Comparison of ENCODE assay signal across 8 cellular contexts in genomic region chr16:46973457-46974324, GRCh38. TPM values are rescaled to one million over a fixed set of nuclear protein-coding genes. Genes with fewer than 3 reads are reported as not detected.
DNase-seq lines count a peak whose midpoint lies in the region; ATAC-seq and TF ChIP-seq lines count a peak whose summit lies in the region.

TSS of gene DNAJA2 (minus strand) at chr16:46973674. CDS start at chr16:46973572, 102 bp downstream.

- peak within 1 kb of the TSS; percentile 97 to 99 (median 98) for H3K27ac Mint-ChIP-seq in naive B cell
- peak within 1 kb of the TSS; percentile 97 for H3K27ac Mint-ChIP-seq in stimulated activated effector memory CD8-positive, alpha-beta T cell treated with anti-CD3 and anti-CD28 coated beads, Interleukin-12 subunit alpha, Interleukin-12 subunit beta, amount 100 ng/mL, for 72 hours

- peaks cover 0 to 4% of the 10 kb centered on the region in 2 donors for H3K36me3 Mint-ChIP-seq in naive B cell
- peaks cover 43% of the 10 kb centered on the region for H3K36me3 Mint-ChIP-seq in stimulated activated effector memory CD8-positive, alpha-beta T cell treated with anti-CD3 and anti-CD28 coated beads, Interleukin-12 subunit alpha, Interleukin-12 subunit beta, amount 100 ng/mL, for 72 hours

- TF ChIP-seq POLR2A in Peyer's patch (IDR thresholded peaks at IDR 0.05) = peak; percentile 79 to 86

- H3K4me3 ChIP-seq in Peyer's patch = peak within 1 kb of the TSS; percentile 79 to 98 (median 90)

- no peaks in the 10 kb centered on the region for H3K27me3 Mint-ChIP-seq in naive B cell

- peaks cover 36 to 49% (median 41%) of the 10 kb centered on the region in 3 donors for H3K4me1 Mint-ChIP-seq in naive B cell
- peaks cover 53% of the 10 kb centered on the region for H3K4me1 Mint-ChIP-seq in stimulated activated effector memory CD8-positive, alpha-beta T cell treated with anti-CD3 and anti-CD28 coated beads, Interleukin-12 subunit alpha, Interleukin-12 subunit beta, amount 100 ng/mL, for 72 hours

- peak; percentile 53 for DNase-seq in DMS79 treated with DMSO at 0.1 percent for 48 hours (lab: John Stamatoyannopoulos, UW)
- peak; percentile 81 for DNase-seq in KG1 (lab: John Stamatoyannopoulos, UW)
- DNase-seq in Peyer's patch = peak; percentile 93 to 97 (median 96)
- DNase-seq in activated T-helper 1 cell treated with Interleukin-2 at 50 U/mL for 16 hours (ENCODE audit: low read depth) = peak; percentile 89
- DNase-seq in fibroblast of gingiva (ENCODE audit: low read depth) = peak; percentile 84
- DNase-seq in naive B cell = peak; percentile 91
- peak; percentile 88 to 96 for DNase-seq in stimulated activated effector memory CD8-positive, alpha-beta T cell treated with anti-CD3 and anti-CD28 coated beads, Interleukin-12 subunit alpha, Interleukin-12 subunit beta, amount 100 ng/mL, for 72 hours (ENCODE audit: low spot score in 2 of 2)

- TF ChIP-seq CTCF in Peyer's patch (IDR thresholded peaks at IDR 0.05) = no peak

- ATAC-seq in GM21723 (IDR thresholded peaks at IDR 0.05; ENCODE audit: unreplicated experiment) (peak; percentile 85), naive B cell (ENCODE audit: low read depth in 2 of 2) (peak; percentile 87 to 93)
- peak; percentile 96 for ATAC-seq in stimulated activated effector memory CD8-positive, alpha-beta T cell treated with anti-CD3 and anti-CD28 coated beads, Interleukin-12 subunit alpha, Interleukin-12 subunit beta, amount 100 ng/mL, for 72 hours

- H3K27ac ChIP-seq in Peyer's patch = peak within 1 kb of the TSS; percentile 95 to 100 (median 97)

- no peaks in the 10 kb centered on the region for H3K9me3 Mint-ChIP-seq in naive B cell
- H3K9me3 Mint-ChIP-seq in stimulated activated effector memory CD8-positive, alpha-beta T cell treated with anti-CD3 and anti-CD28 coated beads, Interleukin-12 subunit alpha, Interleukin-12 subunit beta, amount 100 ng/mL, for 72 hours = no peaks in the 10 kb centered on the region

- peaks cover 0 to 14% (median 0%) of the 10 kb centered on the region in 3 donors for H3K36me3 ChIP-seq in Peyer's patch

- H3K9me3 ChIP-seq in Peyer's patch = no peaks in the 10 kb centered on the region

- peaks cover 0 to 24% (median 7%) of the 10 kb centered on the region in 4 donors for H3K4me1 ChIP-seq in Peyer's patch

- H3K27me3 ChIP-seq in Peyer's patch = no peaks in the 10 kb centered on the region

- H3K4me3 Mint-ChIP-seq in naive B cell = peak within 1 kb of the TSS; percentile 84 to 97 (median 95)
- peak within 1 kb of the TSS; percentile 91 for H3K4me3 Mint-ChIP-seq in stimulated activated effector memory CD8-positive, alpha-beta T cell treated with anti-CD3 and anti-CD28 coated beads, Interleukin-12 subunit alpha, Interleukin-12 subunit beta, amount 100 ng/mL, for 72 hours

RNA-seq across cellular contexts. Expression of gene DNAJA2, which starts in this region (rescaled TPM):
- 10 to 100 TPM; 30.5 to 45.7 (median 36.5) TPM for total RNA-seq in Peyer's patch
- 10 to 100 TPM; 43.2 to 80.8 (median 63.3) TPM for polyA plus RNA-seq in naive B cell (ENCODE audit: low read depth in 6 of 6)

Comparison
In these comparisons a context has a peak if more than half of its experiments do, and no peak if none do; other contexts are left out.
1. Peak in every context shown above with its lines: DNase-seq, ATAC-seq, H3K4me3 ChIP-seq and H3K27ac ChIP-seq.